Comparison of ENCODE assay signal across 1 cellular context in genomic region chr20:5072756-5073153, GRCh38.
TF ChIP-seq lines count a peak whose summit lies in the region.

No MANE protein-coding gene starts in this region.

TF ChIP-seq in GM23338, 12 proteins besides CTCF, POLR2A, EP300 and RAD21:
- TF ChIP-seq ZNF462 (CRISPR knock-in tag; IDR thresholded peaks at IDR 0.05) (no peak), EZH2phosphoT487 (IDR thresholded peaks at IDR 0.05; ENCODE audit: unreplicated experiment) (no peak), ETS1 (IDR thresholded peaks at IDR 0.05) (no peak), STAT1 (IDR thresholded peaks at IDR 0.05; ENCODE audit: unreplicated experiment) (no peak), ZNF331 (CRISPR knock-in tag; IDR thresholded peaks at IDR 0.05; ENCODE audit: low read depth) (no peak), NANOG (IDR thresholded peaks at IDR 0.05; ENCODE audit: borderline replicate concordance) (no peak), ZNF114 (CRISPR knock-in tag; IDR thresholded peaks at IDR 0.05) (no peak), REST (IDR thresholded peaks at IDR 0.05; ENCODE audit: unreplicated experiment) (no peak), JUNB (IDR thresholded peaks at IDR 0.05; ENCODE audit: unreplicated experiment) (no peak), EZH2 (IDR thresholded peaks at IDR 0.05; ENCODE audit: low read depth, unreplicated experiment) (no peak), CREB1 (CRISPR knock-in tag; IDR thresholded peaks at IDR 0.05; ENCODE audit: low read depth) (no peak), POLR2AphosphoS5 (IDR thresholded peaks at IDR 0.05; ENCODE audit: low read depth) (no peak)
TF ChIP-seq in GM23338: peak in this region for 0.
